ENCODE assay signal across 31 cellular contexts in the genomic region with DNA sequence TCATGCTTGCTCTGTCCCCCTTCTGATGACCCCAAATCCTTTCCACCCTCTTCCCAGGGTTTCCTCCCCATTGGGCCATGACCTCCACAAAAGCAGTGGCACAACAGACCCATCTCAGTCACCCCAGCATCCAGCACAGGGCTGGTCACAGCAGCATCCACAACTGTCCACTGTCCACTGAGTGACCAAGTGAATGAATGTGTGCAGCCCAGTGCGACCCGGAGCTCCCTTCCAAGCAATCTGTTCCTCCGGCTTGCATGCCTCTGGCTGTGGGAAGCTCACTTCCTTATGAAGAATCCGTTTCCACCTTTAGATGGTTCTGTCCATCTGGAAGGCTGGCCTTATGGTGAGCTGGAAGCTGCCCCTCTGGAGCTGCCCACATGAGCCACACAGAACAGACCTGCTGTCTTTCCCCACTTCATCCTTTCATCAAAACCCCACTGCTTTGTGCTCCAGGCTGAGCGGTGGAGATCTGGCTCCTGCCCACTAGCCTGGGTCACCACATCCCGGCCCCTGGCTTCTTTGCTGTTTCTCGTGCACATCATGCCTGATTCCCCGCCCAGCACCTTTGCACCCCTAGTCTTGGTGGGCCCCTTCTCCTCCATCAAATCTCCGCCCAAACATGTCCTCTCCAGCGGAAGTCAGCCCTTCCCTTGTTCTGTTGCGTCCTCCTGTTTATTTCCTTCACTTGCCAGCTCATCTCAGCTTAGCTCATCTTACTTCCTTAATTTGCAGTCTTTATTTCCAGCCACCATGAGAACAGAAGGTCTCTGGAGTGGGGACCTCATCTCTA. TPM values are rescaled to one million over a fixed set of nuclear protein-coding genes. Genes with fewer than 3 reads are reported as not detected.
A peak's percentile ranks its signal among the peaks of the same experiment; 100 is the strongest.
DNase-seq lines count a peak whose midpoint lies in the region; FAIRE-seq and TF ChIP-seq lines count a peak whose summit lies in the region.
"Had no signal": no experiment of that assay in that cellular context is flagged by ENCODE, and none has a peak within 500 bp of the region (broad histone marks: within the 10 kb centered on the region; RNA-seq: fewer than 3 reads in every experiment).

No MANE protein-coding gene starts in this region.

- H2AFZ ChIP-seq in neural progenitor cell (replicated peaks), result no peak overlapping the region

- peak overlapping the region; percentile 10 for H3K27ac Mint-ChIP-seq in neural progenitor cell
- H3K27ac Mint-ChIP-seq: activated CD4-positive, alpha-beta T cell treated with anti-CD3 and anti-CD28 coated beads, Interleukin-2, amount 10 ng/mL, durations not matched to agents 7 days and 5 days; activated naive CD4-positive, alpha-beta T cell treated with anti-CD3 and anti-CD28 coated beads, Interleukin-2, amount 50 U/mL, for 24 hours; memory B cell; stimulated activated effector memory CD8-positive, alpha-beta T cell treated with anti-CD3 and anti-CD28 coated beads, Interleukin-12 subunit alpha, Interleukin-12 subunit beta, amount 100 ng/mL, for 72 hours; T-helper 1 cell treated with Interleukin-12 subunit alpha and Interleukin-12 subunit beta and Interleukin-4 antibody, amounts not matched to agents 30 μg/mL and 1 μg/mL, for 36 hours had no signal

- H3K36me3 ChIP-seq in bronchial epithelial cell (ENCODE audit: control insufficient read depth, insufficient read depth, low read length) (no peaks in the 10 kb centered on the region), neural progenitor cell (no peaks in the 10 kb centered on the region)
- H3K36me3 ChIP-seq: SJSA1, suprapubic skin, vagina, WERI-Rb-1 had no signal

- no peaks in the 10 kb centered on the region for H3K79me2 ChIP-seq in neural progenitor cell (ENCODE audit: low read depth)

- FAIRE-seq in bronchial epithelial cell (lab: Jason Lieb, UNC) (peak; percentile 18), HTR-8/SVneo (lab: Jason Lieb, UNC) (no peak)
- FAIRE-seq: small intestine had no signal

- H3K9me3 ChIP-seq in neural progenitor cell (ENCODE audit: low read depth), result no peaks in the 10 kb centered on the region
- H3K9me3 ChIP-seq: SJSA1, suprapubic skin, vagina had no signal

- H3K27me3 Mint-ChIP-seq in neural progenitor cell (ENCODE audit: insufficient read depth, low read depth), result peaks cover 3% of the 10 kb centered on the region

- DNase-seq in HL-60 (ENCODE audit: low read depth in 1 of 2, low spot score in 1 of 2), result peak in 1 of 2 experiments; percentile 73
- DNase-seq in OCI-M1 (lab: John Stamatoyannopoulos, UW), result peak; percentile 16
- DNase-seq in bronchial epithelial cell (ENCODE audit: low read depth), result no peak
- DNase-seq in neural progenitor cell (ENCODE audit: low spot score), result no peak
- no peak for DNase-seq in GM19240 (ENCODE audit: insufficient read length, low spot score)
- no peak for DNase-seq in GF-D8 (lab: John Stamatoyannopoulos, UW)
- no peak for DNase-seq in HTR-8/SVneo (ENCODE audit: insufficient read length, low spot score)
- no peak for DNase-seq in stimulated activated CD4-positive, alpha-beta T cell treated with anti-CD3 and anti-CD28 coated beads, Interleukin-2, amount 100 ng/mL, for 24 hours
- DNase-seq: ACHN; activated CD4-positive, alpha-beta T cell treated with anti-CD3 and anti-CD28 coated beads, Interleukin-2, amount 10 ng/mL, durations not matched to agents 7 days and 5 days; Calu3; central memory CD4-positive, alpha-beta T cell; head of caudate nucleus; left colon; NCI-H1417 treated with DMSO at 0.1 percent for 48 hours; NCI-H446; NCI-H82; retina; small intestine; stimulated activated CD4-positive, alpha-beta T cell treated with anti-CD3 and anti-CD28 coated beads, Interleukin-1b, Interleukin-23, amount 100 ng/mL, for 48 hours; WERI-Rb-1 had no signal

- H3K4me2 ChIP-seq in neural progenitor cell, result no peak overlapping the region

- no peaks in the 10 kb centered on the region for H3K4me1 ChIP-seq in neural progenitor cell

- H3K36me3 Mint-ChIP-seq in neural progenitor cell, result no peaks in the 10 kb centered on the region
- H3K36me3 Mint-ChIP-seq: activated naive CD4-positive, alpha-beta T cell treated with anti-CD3 and anti-CD28 coated beads, Interleukin-2, amount 50 U/mL, for 24 hours; memory B cell; stimulated activated effector memory CD8-positive, alpha-beta T cell treated with anti-CD3 and anti-CD28 coated beads, Interleukin-12 subunit alpha, Interleukin-12 subunit beta, amount 100 ng/mL, for 72 hours had no signal

- no peaks in the 10 kb centered on the region for H3K27me3 ChIP-seq in HL-60 (ENCODE audit: insufficient read depth, poor library complexity, severe bottlenecking)
- no peaks in the 10 kb centered on the region for H3K27me3 ChIP-seq in bronchial epithelial cell (ENCODE audit: control insufficient read depth, insufficient read depth, low read length)
- H3K27me3 ChIP-seq in neural progenitor cell, result no peaks in the 10 kb centered on the region
- H3K27me3 ChIP-seq: SJSA1, suprapubic skin, vagina had no signal

- no peak overlapping the region for H3K9ac ChIP-seq in neural progenitor cell

- H4K20me1 ChIP-seq in neural progenitor cell (ENCODE audit: low read depth), result no peaks in the 10 kb centered on the region

- H3K4me3 ChIP-seq in HL-60 (replicated peaks; ENCODE audit: insufficient read depth, low read length), result no peak overlapping the region
- H3K4me3 ChIP-seq in bronchial epithelial cell (ENCODE audit: low read depth, low read length), result no peak overlapping the region
- no peak overlapping the region for H3K4me3 ChIP-seq in neural progenitor cell
- H3K4me3 ChIP-seq: SJSA1, suprapubic skin, vagina had no signal

- no peaks in the 10 kb centered on the region for H3K9me3 Mint-ChIP-seq in neural progenitor cell
- H3K9me3 Mint-ChIP-seq: activated CD4-positive, alpha-beta T cell treated with anti-CD3 and anti-CD28 coated beads, Interleukin-2, amount 10 ng/mL, durations not matched to agents 7 days and 5 days; activated naive CD4-positive, alpha-beta T cell treated with anti-CD3 and anti-CD28 coated beads, Interleukin-2, amount 50 U/mL, for 24 hours; memory B cell; stimulated activated effector memory CD8-positive, alpha-beta T cell treated with anti-CD3 and anti-CD28 coated beads, Interleukin-12 subunit alpha, Interleukin-12 subunit beta, amount 100 ng/mL, for 72 hours; T-helper 1 cell treated with Interleukin-12 subunit alpha and Interleukin-12 subunit beta and Interleukin-4 antibody, amounts not matched to agents 30 μg/mL and 1 μg/mL, for 36 hours had no signal

- H3K4me1 Mint-ChIP-seq in neural progenitor cell, result peaks cover 4% of the 10 kb centered on the region
- H3K4me1 Mint-ChIP-seq: activated CD4-positive, alpha-beta T cell treated with anti-CD3 and anti-CD28 coated beads, Interleukin-2, amount 10 ng/mL, durations not matched to agents 7 days and 5 days; activated naive CD4-positive, alpha-beta T cell treated with anti-CD3 and anti-CD28 coated beads, Interleukin-2, amount 50 U/mL, for 24 hours; memory B cell had no signal

- no peak overlapping the region for H3K4me3 Mint-ChIP-seq in neural progenitor cell
- H3K4me3 Mint-ChIP-seq: activated CD4-positive, alpha-beta T cell treated with anti-CD3 and anti-CD28 coated beads, Interleukin-2, amount 10 ng/mL, durations not matched to agents 7 days and 5 days; activated naive CD4-positive, alpha-beta T cell treated with anti-CD3 and anti-CD28 coated beads, Interleukin-2, amount 50 U/mL, for 24 hours; memory B cell; stimulated activated effector memory CD8-positive, alpha-beta T cell treated with anti-CD3 and anti-CD28 coated beads, Interleukin-12 subunit alpha, Interleukin-12 subunit beta, amount 100 ng/mL, for 72 hours; T-helper 1 cell treated with Interleukin-12 subunit alpha and Interleukin-12 subunit beta and Interleukin-4 antibody, amounts not matched to agents 30 μg/mL and 1 μg/mL, for 36 hours had no signal

- TF ChIP-seq CTCF in HL-60 (IDR thresholded peaks at IDR 0.05; ENCODE audit: insufficient read depth, low read length) (no peak), bronchial epithelial cell (IDR thresholded peaks at IDR 0.05; ENCODE audit: insufficient read depth, low read length, severe bottlenecking) (no peak), neural progenitor cell (IDR thresholded peaks at IDR 0.05) (no peak)

- peaks cover 10% of the 10 kb centered on the region for H3F3A ChIP-seq in neural progenitor cell (ENCODE audit: low read depth)

- H3K27ac ChIP-seq in HL-60 (replicated peaks) (peak overlapping the region; percentile 50), neural progenitor cell (no peak overlapping the region)
- H3K27ac ChIP-seq: SJSA1, suprapubic skin, vagina, WERI-Rb-1 had no signal

RNA-seq across cellular contexts. Expression of a gene that starts 56.3 kb away (rescaled TPM):
- 1.6 and 13.3 TPM in 2 replicates for total RNA-seq in bronchial epithelial cell
- not detected in 2 replicates for total RNA-seq in neural progenitor cell (ENCODE audit: low replicate concordance)
- total RNA-seq: activated CD4-positive, alpha-beta T cell treated with anti-CD3 and anti-CD28 coated beads, Interleukin-2, amount 10 ng/mL, durations not matched to agents 7 days and 5 days; dermis microvascular lymphatic vessel endothelial cell; myocyte; osteocyte had no signal
